ENCODE assay signal across 1 cellular context in genomic region chr6:67219336-67219735, GRCh38.
TF ChIP-seq lines count a peak whose summit lies in the region.

No MANE protein-coding gene starts in this region.

TF ChIP-seq in K562, 482 proteins besides CTCF, POLR2A, EP300 and RAD21 (continued from another document):
- TF ChIP-seq, protein P1, sequence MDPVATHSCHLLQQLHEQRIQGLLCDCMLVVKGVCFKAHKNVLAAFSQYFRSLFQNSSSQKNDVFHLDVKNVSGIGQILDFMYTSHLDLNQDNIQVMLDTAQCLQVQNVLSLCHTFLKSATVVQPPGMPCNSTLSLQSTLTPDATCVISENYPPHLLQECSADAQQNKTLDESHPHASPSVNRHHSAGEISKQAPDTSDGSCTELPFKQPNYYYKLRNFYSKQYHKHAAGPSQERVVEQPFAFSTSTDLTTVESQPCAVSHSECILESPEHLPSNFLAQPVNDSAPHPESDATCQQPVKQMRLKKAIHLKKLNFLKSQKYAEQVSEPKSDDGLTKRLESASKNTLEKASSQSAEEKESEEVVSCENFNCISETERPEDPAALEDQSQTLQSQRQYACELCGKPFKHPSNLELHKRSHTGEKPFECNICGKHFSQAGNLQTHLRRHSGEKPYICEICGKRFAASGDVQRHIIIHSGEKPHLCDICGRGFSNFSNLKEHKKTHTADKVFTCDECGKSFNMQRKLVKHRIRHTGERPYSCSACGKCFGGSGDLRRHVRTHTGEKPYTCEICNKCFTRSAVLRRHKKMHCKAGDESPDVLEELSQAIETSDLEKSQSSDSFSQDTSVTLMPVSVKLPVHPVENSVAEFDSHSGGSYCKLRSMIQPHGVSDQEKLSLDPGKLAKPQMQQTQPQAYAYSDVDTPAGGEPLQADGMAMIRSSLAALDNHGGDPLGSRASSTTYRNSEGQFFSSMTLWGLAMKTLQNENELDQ (CRISPR knock-in tag; IDR thresholded peaks at IDR 0.05; ENCODE audit: borderline replicate concordance) = no peak
- no peak for TF ChIP-seq ZNF445 (CRISPR knock-in tag; IDR thresholded peaks at IDR 0.05; ENCODE audit: low read depth)
